Comparison of ENCODE assay signal across 28 cellular contexts in the genomic region with DNA sequence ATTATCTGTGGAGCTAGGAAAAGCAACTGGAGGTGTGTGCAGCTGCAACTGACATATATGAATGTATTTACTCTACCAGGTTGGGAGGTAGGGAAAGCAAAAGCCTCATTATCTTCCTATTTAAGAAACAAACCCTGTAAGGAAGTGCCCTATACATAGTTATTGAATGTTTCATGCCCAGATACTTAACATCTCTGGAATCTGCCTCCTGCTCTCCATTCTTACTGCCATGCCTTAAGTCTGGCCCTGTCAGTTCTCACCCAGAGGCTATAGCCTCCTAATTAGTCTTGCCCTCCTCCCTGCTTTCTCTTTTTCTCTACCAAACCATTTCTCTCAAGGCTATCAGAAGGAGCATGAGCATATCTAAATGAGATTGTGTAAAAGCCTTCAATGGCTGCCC.
"Had no signal": no experiment of that assay in that cellular context is flagged by ENCODE, and none has a peak within 500 bp of the region (broad histone marks: within the 10 kb centered on the region; RNA-seq: fewer than 3 reads in every experiment).

No MANE protein-coding gene starts in this region.

- DNase-seq: activated CD4-positive, alpha-beta T cell treated with anti-CD3 and anti-CD28 coated beads for 36 hours; activated CD4-positive, alpha-beta T cell treated with anti-CD3 and anti-CD28 coated beads, Interleukin-2, amount 50 U/mL, for 1 hour; activated CD8-positive, alpha-beta memory T cell treated with anti-CD3 and anti-CD28 coated beads, Interleukin-2, amount 50 U/mL, for 4 hours; activated CD8-positive, alpha-beta T cell treated with anti-CD3 and anti-CD28 coated beads for 36 hours; activated gamma-delta T cell treated with Interleukin-2 at 50 U/mL for 16 hours; activated naive CD4-positive, alpha-beta T cell treated with anti-CD3 and anti-CD28 coated beads, Interleukin-2, amount 10 ng/mL, durations not matched to agents 7 days and 5 days; activated T-cell treated with anti-CD3 and anti-CD28 coated beads, Interleukin-2, amount 50 U/mL, for 72 hours; aorta; central memory CD4-positive, alpha-beta T cell; MG63; MV-4-11; NCI-H1105; NCI-H1436; NCI-H1694 treated with DMSO at 0.1 percent for 48 hours; NCI-H2029 treated with DMSO at 0.1 percent for 48 hours; NCI-H510A treated with DMSO at 0.1 percent for 48 hours; NCI-H69; NK-92 treated with Interleukin-12 subunit alpha and Interleukin-12 subunit beta, amount 100 ng/mL, for 24 hours; OCI-M1; Peyer's patch; SHP77; T-helper 17 cell; T-helper 9 cell had no signal

- H3K4me3 Mint-ChIP-seq: activated CD4-positive, alpha-beta T cell treated with anti-CD3 and anti-CD28 coated beads for 36 hours; activated CD8-positive, alpha-beta T cell treated with anti-CD3 and anti-CD28 coated beads for 36 hours; activated naive CD4-positive, alpha-beta T cell treated with anti-CD3 and anti-CD28 coated beads, Interleukin-2, amount 10 ng/mL, durations not matched to agents 7 days and 5 days; activated T-cell treated with anti-CD3 and anti-CD28 coated beads, Interleukin-2, amount 50 U/mL, for 72 hours; T-helper 17 cell had no signal

- H3K9me3 ChIP-seq: MG63, SJSA1 had no signal

- H3K4me3 ChIP-seq: breast epithelium, MG63, Peyer's patch, SJSA1 had no signal

- ATAC-seq: activated CD4-positive, alpha-beta T cell treated with anti-CD3 and anti-CD28 coated beads for 36 hours; activated CD8-positive, alpha-beta T cell treated with anti-CD3 and anti-CD28 coated beads for 36 hours; activated T-cell treated with anti-CD3 and anti-CD28 coated beads, Interleukin-2, amount 50 U/mL, for 72 hours; T-helper 17 cell had no signal

- H3K4me1 Mint-ChIP-seq: activated CD4-positive, alpha-beta T cell treated with anti-CD3 and anti-CD28 coated beads for 36 hours; activated naive CD4-positive, alpha-beta T cell treated with anti-CD3 and anti-CD28 coated beads, Interleukin-2, amount 10 ng/mL, durations not matched to agents 7 days and 5 days; T-helper 17 cell had no signal

- H3K36me3 ChIP-seq: breast epithelium, MG63, Peyer's patch, SJSA1 had no signal

- H3K27me3 Mint-ChIP-seq: activated CD4-positive, alpha-beta T cell treated with anti-CD3 and anti-CD28 coated beads for 36 hours; activated CD8-positive, alpha-beta T cell treated with anti-CD3 and anti-CD28 coated beads for 36 hours; activated naive CD4-positive, alpha-beta T cell treated with anti-CD3 and anti-CD28 coated beads, Interleukin-2, amount 10 ng/mL, durations not matched to agents 7 days and 5 days; T-helper 17 cell had no signal

- H3K27me3 ChIP-seq: breast epithelium, MG63, Peyer's patch, SJSA1 had no signal

- H3K27ac Mint-ChIP-seq: activated CD4-positive, alpha-beta T cell treated with anti-CD3 and anti-CD28 coated beads for 36 hours; activated CD8-positive, alpha-beta T cell treated with anti-CD3 and anti-CD28 coated beads for 36 hours; activated naive CD4-positive, alpha-beta T cell treated with anti-CD3 and anti-CD28 coated beads, Interleukin-2, amount 10 ng/mL, durations not matched to agents 7 days and 5 days; activated T-cell treated with anti-CD3 and anti-CD28 coated beads, Interleukin-2, amount 50 U/mL, for 72 hours; activated T-helper 2 cell treated with anti-CD3 and anti-CD28 coated beads, Interferon-gamma antibody, Interleukin-2, Interleukin-4, amounts not matched to agents 10 μg/mL and 5 μg/mL and 100 μg/mL, durations not matched to agents 14 hours and 24 hours and 36 hours; T-helper 17 cell had no signal

- H3K27ac ChIP-seq: breast epithelium, KMS-11, Peyer's patch, RWPE1, SJSA1 had no signal

- H3K36me3 Mint-ChIP-seq: activated naive CD4-positive, alpha-beta T cell treated with anti-CD3 and anti-CD28 coated beads, Interleukin-2, amount 10 ng/mL, durations not matched to agents 7 days and 5 days had no signal

- H3K4me1 ChIP-seq: breast epithelium, Peyer's patch had no signal

- H3K9me3 Mint-ChIP-seq: activated T-helper 2 cell treated with anti-CD3 and anti-CD28 coated beads, Interferon-gamma antibody, Interleukin-2, Interleukin-4, amounts not matched to agents 10 μg/mL and 5 μg/mL and 100 μg/mL, durations not matched to agents 14 hours and 24 hours and 36 hours had no signal
